9 cellular contexts compared by ENCODE assay signal in the genomic region with DNA sequence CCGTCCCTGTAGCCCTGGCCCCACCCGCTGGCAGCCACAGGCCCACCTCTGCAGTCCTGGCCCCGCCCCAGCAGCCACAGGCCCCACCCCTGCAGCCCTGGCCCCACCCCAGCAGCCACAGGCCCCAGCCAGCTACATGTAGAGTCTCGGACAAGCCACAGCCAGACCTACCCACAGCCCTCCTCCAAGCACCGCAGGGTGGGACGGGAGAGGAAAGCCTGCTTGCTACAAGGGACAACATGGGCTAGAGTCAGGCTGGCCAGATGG.
DNase-seq lines count a peak whose midpoint lies in the region; ATAC-seq lines count a peak whose summit lies in the region.
"Had no signal": no experiment of that assay in that cellular context is flagged by ENCODE, and none has a peak within 500 bp of the region (broad histone marks: within the 10 kb centered on the region; RNA-seq: fewer than 3 reads in every experiment).

No MANE protein-coding gene starts in this region.

- peak; percentile 23 to 40 for ATAC-seq in activated CD4-positive, CD25-positive, alpha-beta regulatory T cell treated with anti-CD3 and anti-CD28 coated beads, Interleukin-2, amount 50 U/mL, for 24 hours
- peak; percentile 69 for ATAC-seq in HG03280 (IDR thresholded peaks at IDR 0.05; ENCODE audit: unreplicated experiment)

- no peaks in the 10 kb centered on the region for H3K4me1 ChIP-seq in effector memory CD4-positive, alpha-beta T cell (ENCODE audit: control insufficient read depth, insufficient read depth, low read length, poor library complexity, severe bottlenecking)

- DNase-seq in activated CD4-positive, CD25-positive, alpha-beta regulatory T cell (lab: John Stamatoyannopoulos, UW), result no peak
- peak; percentile 17 for DNase-seq in cerebellar cortex (ENCODE audit: low spot score)
- DNase-seq in stimulated activated CD8-positive, alpha-beta memory T cell treated with anti-CD3 and anti-CD28 coated beads, Interleukin-2, amount 100 ng/mL, for 48 hours (ENCODE audit: low read depth in 2 of 2), result peak; percentile 8 to 22
- no peak for DNase-seq in NCI-H1694 (lab: John Stamatoyannopoulos, UW)
- DNase-seq in effector memory CD4-positive, alpha-beta T cell, result no peak
- no peak for DNase-seq in activated naive CD4-positive, alpha-beta T cell treated with anti-CD3 and anti-CD28 coated beads, Interleukin-2, amount 50 U/mL, for 16 hours

- no peak overlapping the region for H3K27ac ChIP-seq in effector memory CD4-positive, alpha-beta T cell (ENCODE audit: insufficient read depth, low read length, poor library complexity, severe bottlenecking)
- H3K27ac ChIP-seq: PC-9 had no signal

- no peak overlapping the region for H3K4me3 ChIP-seq in effector memory CD4-positive, alpha-beta T cell (ENCODE audit: insufficient read depth, low read depth, low read length, poor library complexity, severe bottlenecking)
- H3K4me3 ChIP-seq: PC-9 had no signal

- H3K36me3 ChIP-seq in effector memory CD4-positive, alpha-beta T cell (ENCODE audit: control insufficient read depth, insufficient read depth, low read length), result no peaks in the 10 kb centered on the region

- H3K27me3 ChIP-seq in effector memory CD4-positive, alpha-beta T cell (replicated peaks; ENCODE audit: control insufficient read depth, insufficient read depth, low read length, poor library complexity, severe bottlenecking), result no peaks in the 10 kb centered on the region

- H3K9me3 ChIP-seq in effector memory CD4-positive, alpha-beta T cell (ENCODE audit: control insufficient read depth, low read length), result no peaks in the 10 kb centered on the region

Comparison
In these comparisons a context has a peak if more than half of its experiments do, and no peak if none do; other contexts are left out.
1. DNase-seq: peak in cerebellar cortex (single experiment) and stimulated activated CD8-positive, alpha-beta memory T cell treated with anti-CD3 and anti-CD28 coated beads, Interleukin-2, amount 100 ng/mL, for 48 hours (2 of 2); none in activated CD4-positive, CD25-positive, alpha-beta regulatory T cell (0 of 4), NCI-H1694 (single experiment), effector memory CD4-positive, alpha-beta T cell (0 of 3) and activated naive CD4-positive, alpha-beta T cell treated with anti-CD3 and anti-CD28 coated beads, Interleukin-2, amount 50 U/mL, for 16 hours (single experiment).